In genomic region chr1:115159958-115160357, GRCh38 we compare ENCODE assay signal across 38 cellular contexts.
"Had no signal": no experiment of that assay in that cellular context is flagged by ENCODE, and none has a peak within 500 bp of the region (broad histone marks: within the 10 kb centered on the region; RNA-seq: fewer than 3 reads in every experiment).

No MANE protein-coding gene starts in this region.

- H3K9me3 ChIP-seq: ascending aorta had no signal

- DNase-seq: activated B cell treated with CpG ODN at 0.5 μM for 24 hours; activated CD4-positive, alpha-beta memory T cell treated with anti-CD3 and anti-CD28 coated beads for 36 hours; activated CD4-positive, alpha-beta T cell treated with anti-CD3 and anti-CD28 coated beads for 4 hours; activated CD4-positive, alpha-beta T cell treated with anti-CD3 and anti-CD28 coated beads, Interleukin-2, amount 10 ng/mL, durations not matched to agents 24 days and 14 days; activated CD4-positive, alpha-beta T cell treated with anti-CD3 and anti-CD28 coated beads, Interleukin-2, amount 50 U/mL, for 1 hour; activated CD4-positive, alpha-beta T cell treated with anti-CD3 and anti-CD28 coated beads, Interleukin-2, amount 50 U/mL, for 4 hours; activated CD4-positive, CD25-positive, alpha-beta regulatory T cell treated with anti-CD3 and anti-CD28 coated beads, Interleukin-2, amount 50 U/mL, for 72 hours; activated CD8-positive, alpha-beta memory T cell treated with anti-CD3 and anti-CD28 coated beads, Interleukin-2, amount 50 U/mL, for 4 hours; activated CD8-positive, alpha-beta T cell treated with anti-CD3 and anti-CD28 coated beads for 36 hours; activated effector memory CD4-positive, alpha-beta T cell treated with anti-CD3 and anti-CD28 coated beads, Interleukin-2, amount 50 U/mL, for 16 hours; activated gamma-delta T cell treated with Interleukin-2 at 50 U/mL for 16 hours; activated naive CD4-positive, alpha-beta T cell; activated naive CD4-positive, alpha-beta T cell treated with anti-CD3 and anti-CD28 coated beads for 36 hours; activated naive CD4-positive, alpha-beta T cell treated with anti-CD3 and anti-CD28 coated beads, Interleukin-2, amount 50 U/mL, for 16 hours; activated naive CD8-positive, alpha-beta T cell treated with anti-CD3 and anti-CD28 coated beads, Interleukin-2, amount 10 ng/mL, durations not matched to agents 7 days and 5 days; activated naive CD8-positive, alpha-beta T cell treated with anti-CD3 and anti-CD28 coated beads, Interleukin-2, amount 50 U/mL, for 24 hours; activated T-cell treated with anti-CD3 and anti-CD28 coated beads for 4 hours; activated T-cell treated with anti-CD3 and anti-CD28 coated beads, Interleukin-2, amount 50 U/mL, for 1 hour; activated T-cell treated with anti-CD3 and anti-CD28 coated beads, Interleukin-2, amount 50 U/mL, for 4 hours; activated T-cell treated with anti-CD3 and anti-CD28 coated beads, Interleukin-2, amount 50 U/mL, for 72 hours; amygdala; anterior cingulate cortex; caudate nucleus; cerebellar nuclear complex; T-helper 2 cell; T-helper 9 cell had no signal

- H3K36me3 ChIP-seq: ascending aorta, cardiac muscle cell had no signal

- H3K4me3 ChIP-seq: ascending aorta, cardiac muscle cell had no signal

- H3K9me3 Mint-ChIP-seq: activated B cell treated with CpG ODN at 0.5 μM for 24 hours; activated CD4-positive, alpha-beta memory T cell treated with anti-CD3 and anti-CD28 coated beads for 36 hours; activated CD4-positive, alpha-beta T cell treated with anti-CD3 and anti-CD28 coated beads, Interleukin-2, amount 10 ng/mL, durations not matched to agents 24 days and 14 days; activated CD8-positive, alpha-beta T cell treated with anti-CD3 and anti-CD28 coated beads for 36 hours; activated naive CD4-positive, alpha-beta T cell treated with anti-CD3 and anti-CD28 coated beads for 36 hours; activated naive CD8-positive, alpha-beta T cell treated with anti-CD3 and anti-CD28 coated beads, Interleukin-2, amount 10 ng/mL, durations not matched to agents 7 days and 5 days; activated naive CD8-positive, alpha-beta T cell treated with anti-CD3 and anti-CD28 coated beads, Interleukin-2, amount 50 U/mL, for 24 hours; activated T-cell treated with anti-CD3 and anti-CD28 coated beads, Interleukin-2, amount 50 U/mL, for 4 hours; activated T-cell treated with anti-CD3 and anti-CD28 coated beads, Interleukin-2, amount 50 U/mL, for 72 hours; activated T-helper 1 cell treated with anti-CD3 and anti-CD28 coated beads, Interleukin-12 subunit alpha, Interleukin-12 subunit beta, Interleukin-2, Interleukin-4 antibody, amounts not matched to agents 30 ng/mL and 10 ng/mL and 1 ng/mL, durations not matched to agents 14 hours and 24 hours and 36 hours; activated T-helper 17 cell treated with anti-CD3 and anti-CD28 coated beads, Interleukin-2, amount 50 U/mL, for 72 hours; brain; central memory CD8-positive, alpha-beta T cell; T-helper 1 cell treated with Interleukin-12 subunit alpha and Interleukin-12 subunit beta and Interleukin-4 antibody, amounts not matched to agents 30 μg/mL and 1 μg/mL, for 36 hours; T-helper 2 cell treated with Interferon-gamma antibody and Interleukin-4, amounts not matched to agents 5 μg/mL and 100 μg/mL, for 36 hours had no signal

- H3K27me3 ChIP-seq: ascending aorta, cardiac muscle cell had no signal

- H3K27ac Mint-ChIP-seq: activated B cell treated with CpG ODN at 0.5 μM for 24 hours; activated CD4-positive, alpha-beta memory T cell treated with anti-CD3 and anti-CD28 coated beads for 36 hours; activated CD4-positive, alpha-beta T cell treated with anti-CD3 and anti-CD28 coated beads, Interleukin-2, amount 10 ng/mL, durations not matched to agents 24 days and 14 days; activated CD8-positive, alpha-beta T cell treated with anti-CD3 and anti-CD28 coated beads for 36 hours; activated naive CD4-positive, alpha-beta T cell treated with anti-CD3 and anti-CD28 coated beads for 36 hours; activated naive CD8-positive, alpha-beta T cell; activated naive CD8-positive, alpha-beta T cell treated with anti-CD3 and anti-CD28 coated beads, Interleukin-2, amount 10 ng/mL, durations not matched to agents 7 days and 5 days; activated naive CD8-positive, alpha-beta T cell treated with anti-CD3 and anti-CD28 coated beads, Interleukin-2, amount 50 U/mL, for 24 hours; activated T-cell treated with anti-CD3 and anti-CD28 coated beads, Interleukin-2, amount 50 U/mL, for 72 hours; activated T-helper 1 cell treated with anti-CD3 and anti-CD28 coated beads, Interleukin-12 subunit alpha, Interleukin-12 subunit beta, Interleukin-2, Interleukin-4 antibody, amounts not matched to agents 30 ng/mL and 10 ng/mL and 1 ng/mL, durations not matched to agents 14 hours and 24 hours and 36 hours; activated T-helper 17 cell treated with anti-CD3 and anti-CD28 coated beads, Interleukin-2, amount 50 U/mL, for 72 hours; brain; T-helper 1 cell treated with Interleukin-12 subunit alpha and Interleukin-12 subunit beta and Interleukin-4 antibody, amounts not matched to agents 30 μg/mL and 1 μg/mL, for 36 hours; T-helper 2 cell treated with Interferon-gamma antibody and Interleukin-4, amounts not matched to agents 5 μg/mL and 100 μg/mL, for 36 hours had no signal

- H3K36me3 Mint-ChIP-seq: activated CD4-positive, alpha-beta memory T cell treated with anti-CD3 and anti-CD28 coated beads for 36 hours; activated naive CD8-positive, alpha-beta T cell; activated naive CD8-positive, alpha-beta T cell treated with anti-CD3 and anti-CD28 coated beads, Interleukin-2, amount 10 ng/mL, durations not matched to agents 7 days and 5 days; brain had no signal

- ATAC-seq: activated CD8-positive, alpha-beta T cell treated with anti-CD3 and anti-CD28 coated beads for 36 hours; activated naive CD8-positive, alpha-beta T cell treated with anti-CD3 and anti-CD28 coated beads, Interleukin-2, amount 50 U/mL, for 24 hours; activated T-cell treated with anti-CD3 and anti-CD28 coated beads, Interleukin-2, amount 50 U/mL, for 4 hours; activated T-cell treated with anti-CD3 and anti-CD28 coated beads, Interleukin-2, amount 50 U/mL, for 72 hours; activated T-helper 17 cell treated with anti-CD3 and anti-CD28 coated beads, Interleukin-2, amount 50 U/mL, for 72 hours had no signal

- H3K27ac ChIP-seq: ascending aorta, cardiac muscle cell, VCaP had no signal

- FAIRE-seq: bronchial epithelial cell, TTC549 had no signal
